In the genomic region with DNA sequence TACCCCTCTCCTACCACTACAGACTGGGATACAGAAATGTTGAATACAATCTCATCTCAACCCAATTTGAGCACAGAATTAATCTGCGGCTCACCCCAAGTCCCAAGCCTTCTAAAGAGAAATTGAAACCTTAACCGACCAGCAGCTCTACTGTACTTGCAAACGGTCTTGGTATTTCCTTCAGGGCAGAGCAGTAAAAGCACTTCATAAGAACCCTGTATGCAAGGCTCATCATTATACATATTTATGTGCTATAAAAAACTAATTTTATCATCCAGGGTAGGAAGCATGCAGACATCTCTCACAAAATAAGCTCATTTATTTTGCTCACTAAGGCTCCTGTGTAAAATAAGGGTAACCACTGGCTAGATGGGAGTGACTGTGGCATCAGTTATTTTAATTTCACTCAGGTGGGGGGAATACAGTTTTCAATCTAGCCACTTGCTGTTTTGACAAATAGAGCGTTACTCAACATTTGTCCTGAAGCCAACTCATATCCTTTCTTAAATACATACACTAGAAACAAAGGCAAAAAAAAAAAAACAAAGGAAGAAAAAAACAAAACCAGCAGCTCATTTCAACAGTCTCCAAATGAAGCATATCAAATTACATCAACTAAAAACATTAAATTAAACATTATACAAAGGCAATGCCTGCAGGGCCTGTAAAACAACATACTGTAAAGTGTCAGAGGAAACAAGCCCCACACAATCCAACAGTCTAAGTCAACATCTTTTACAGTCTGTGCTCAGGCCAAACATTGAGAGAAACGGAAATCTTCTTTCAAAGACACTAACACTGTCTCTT, we compare ENCODE assay signal across 10 cellular contexts.
A peak's percentile ranks its signal among the peaks of the same experiment; 100 is the strongest.
DNase-seq lines count a peak whose midpoint lies in the region; ATAC-seq, FAIRE-seq and TF ChIP-seq lines count a peak whose summit lies in the region.
"Had no signal": no experiment of that assay in that cellular context is flagged by ENCODE, and none has a peak within 500 bp of the region (broad histone marks: within the 10 kb centered on the region; RNA-seq: fewer than 3 reads in every experiment).

No MANE protein-coding gene starts in this region.

- peaks cover 21 to 72% (median 27%) of the 10 kb centered on the region in 3 donors for H3K4me1 ChIP-seq in esophagus squamous epithelium

- no peak for ATAC-seq in stimulated activated effector memory CD8-positive, alpha-beta T cell treated with anti-CD3 and anti-CD28 coated beads, Interleukin-12 subunit alpha, Interleukin-12 subunit beta, amount 100 ng/mL, for 72 hours
- ATAC-seq: gastroesophageal sphincter had no signal

- H3K27me3 Mint-ChIP-seq in activated CD4-positive, alpha-beta T cell treated with anti-CD3 and anti-CD28 coated beads, Interleukin-2, amount 10 ng/mL, durations not matched to agents 24 days and 14 days = no peaks in the 10 kb centered on the region

- no peaks in the 10 kb centered on the region for H3K27me3 ChIP-seq in esophagus squamous epithelium
- H3K27me3 ChIP-seq: gastroesophageal sphincter had no signal

- WGBS in esophagus squamous epithelium, 2 donors = 40 to 46% methylated on average over 5 of the region's 5 CpGs

- H3K27ac ChIP-seq in esophagus squamous epithelium (peak overlapping the region; percentile 29 to 60 (median 42)), substantia nigra (ENCODE audit: low read depth, low read length, poor library complexity, severe bottlenecking) (no peak overlapping the region)

- no peaks in the 10 kb centered on the region for H3K9me3 Mint-ChIP-seq in activated CD4-positive, alpha-beta T cell treated with anti-CD3 and anti-CD28 coated beads, Interleukin-2, amount 10 ng/mL, durations not matched to agents 24 days and 14 days
- no peaks in the 10 kb centered on the region for H3K9me3 Mint-ChIP-seq in stimulated activated effector memory CD8-positive, alpha-beta T cell treated with anti-CD3 and anti-CD28 coated beads, Interleukin-12 subunit alpha, Interleukin-12 subunit beta, amount 100 ng/mL, for 72 hours

- no peak for TF ChIP-seq POLR2A in esophagus squamous epithelium (IDR thresholded peaks at IDR 0.05)
- no peak for TF ChIP-seq POLR2A in GM12892 (IDR thresholded peaks at IDR 0.05; ENCODE audit: low read depth, low read length)

- H3K4me3 Mint-ChIP-seq in activated CD4-positive, alpha-beta T cell treated with anti-CD3 and anti-CD28 coated beads, Interleukin-2, amount 10 ng/mL, durations not matched to agents 24 days and 14 days = peak overlapping the region; percentile 19
- no peak overlapping the region for H3K4me3 Mint-ChIP-seq in stimulated activated effector memory CD8-positive, alpha-beta T cell treated with anti-CD3 and anti-CD28 coated beads, Interleukin-12 subunit alpha, Interleukin-12 subunit beta, amount 100 ng/mL, for 72 hours

- no peak overlapping the region for H3K4me3 ChIP-seq in esophagus squamous epithelium
- H3K4me3 ChIP-seq: gastroesophageal sphincter had no signal

- peaks cover 11% of the 10 kb centered on the region for H3K4me1 Mint-ChIP-seq in activated CD4-positive, alpha-beta T cell treated with anti-CD3 and anti-CD28 coated beads, Interleukin-2, amount 10 ng/mL, durations not matched to agents 24 days and 14 days
- H3K4me1 Mint-ChIP-seq in stimulated activated effector memory CD8-positive, alpha-beta T cell treated with anti-CD3 and anti-CD28 coated beads, Interleukin-12 subunit alpha, Interleukin-12 subunit beta, amount 100 ng/mL, for 72 hours = peaks cover 19% of the 10 kb centered on the region

- no peaks in the 10 kb centered on the region for H3K9me3 ChIP-seq in esophagus squamous epithelium
- H3K9me3 ChIP-seq: gastroesophageal sphincter had no signal

- H3K36me3 Mint-ChIP-seq in activated CD4-positive, alpha-beta T cell treated with anti-CD3 and anti-CD28 coated beads, Interleukin-2, amount 10 ng/mL, durations not matched to agents 24 days and 14 days (ENCODE audit: low read depth) = no peaks in the 10 kb centered on the region
- peaks cover 26% of the 10 kb centered on the region for H3K36me3 Mint-ChIP-seq in stimulated activated effector memory CD8-positive, alpha-beta T cell treated with anti-CD3 and anti-CD28 coated beads, Interleukin-12 subunit alpha, Interleukin-12 subunit beta, amount 100 ng/mL, for 72 hours

- DNase-seq in activated CD4-positive, alpha-beta T cell treated with anti-CD3 and anti-CD28 coated beads, Interleukin-2, amount 10 ng/mL, durations not matched to agents 24 days and 14 days = no peak
- no peak for DNase-seq in activated CD4-positive, alpha-beta T cell treated with anti-CD3 and anti-CD28 coated beads, Interleukin-2, amount 50 U/mL, for 4 hours
- DNase-seq in NCI-H748 (lab: John Stamatoyannopoulos, UW; ENCODE audit: unreplicated experiment) = peak; percentile 86
- no peak for DNase-seq in esophagus squamous epithelium (lab: John Stamatoyannopoulos, UW)
- no peak for DNase-seq in stimulated activated effector memory CD8-positive, alpha-beta T cell treated with anti-CD3 and anti-CD28 coated beads, Interleukin-12 subunit alpha, Interleukin-12 subunit beta, amount 100 ng/mL, for 72 hours (ENCODE audit: low spot score in 2 of 2)
- no peak for DNase-seq in ACHN
- DNase-seq in GM12892 (ENCODE audit: insufficient read length) = no peak
- no peak for DNase-seq in substantia nigra (lab: John Stamatoyannopoulos, UW)
- DNase-seq: activated CD4-positive, alpha-beta T cell treated with anti-CD3 and anti-CD28 coated beads for 48 hours had no signal

- in situ Hi-C loops in ACHN (cut with HindIII; ENCODE audit: low pct_ligation_motif_present, low pct_unique_long_range_greater_than_20kb, low sequenced_read_pairs) = no loop called here

- intact Hi-C loops in activated CD4-positive, alpha-beta T cell treated with anti-CD3 and anti-CD28 coated beads, Interleukin-2, amount 10 ng/mL, durations not matched to agents 24 days and 14 days (cut with micrococcal nuclease) = no loop called here
- intact Hi-C loops in esophagus squamous epithelium (cut with DNase I) = no loop called here

- no peak for TF ChIP-seq CTCF in esophagus squamous epithelium (IDR thresholded peaks at IDR 0.05)

- H3K36me3 ChIP-seq in esophagus squamous epithelium = no peaks in the 10 kb centered on the region

- peak overlapping the region; percentile 3 for H3K27ac Mint-ChIP-seq in activated CD4-positive, alpha-beta T cell treated with anti-CD3 and anti-CD28 coated beads, Interleukin-2, amount 10 ng/mL, durations not matched to agents 24 days and 14 days
- peak overlapping the region; percentile 78 for H3K27ac Mint-ChIP-seq in stimulated activated effector memory CD8-positive, alpha-beta T cell treated with anti-CD3 and anti-CD28 coated beads, Interleukin-12 subunit alpha, Interleukin-12 subunit beta, amount 100 ng/mL, for 72 hours

- no peak for FAIRE-seq in GM12892 (lab: Jason Lieb, UNC)
